In the genomic region with DNA sequence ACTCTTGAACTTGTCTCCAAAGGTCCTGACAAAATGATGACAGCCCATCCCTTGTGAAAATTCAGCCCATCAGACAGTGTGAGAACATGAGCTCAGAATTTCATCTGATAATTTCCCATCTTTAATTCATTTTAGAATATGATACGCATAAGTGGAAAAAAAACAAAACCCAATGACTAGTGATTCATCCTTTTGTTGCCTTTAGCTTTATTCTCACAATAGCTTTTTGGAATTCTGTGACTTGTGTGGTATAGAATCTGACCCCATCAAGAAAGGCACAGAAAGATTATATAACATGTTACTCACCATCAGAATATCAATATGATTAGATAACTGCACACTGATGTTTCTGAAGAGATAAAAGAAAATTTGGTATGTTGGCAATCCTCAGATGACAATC, we compare ENCODE assay signal across 23 cellular contexts.
"Had no signal": no experiment of that assay in that cellular context is flagged by ENCODE, and none has a peak within 500 bp of the region (broad histone marks: within the 10 kb centered on the region; RNA-seq: fewer than 3 reads in every experiment).

No MANE protein-coding gene starts in this region.

- H3K4me1 Mint-ChIP-seq: nephron progenitor cell had no signal

- ATAC-seq: activated CD4-positive, CD25-positive, alpha-beta regulatory T cell treated with anti-CD3 and anti-CD28 coated beads, Interleukin-2, amount 50 U/mL, for 24 hours; activated CD8-positive, alpha-beta memory T cell treated with anti-CD3 and anti-CD28 coated beads, Interleukin-2, amount 10 ng/mL, durations not matched to agents 7 days and 5 days; activated CD8-positive, alpha-beta T cell treated with anti-CD3 and anti-CD28 coated beads for 36 hours; heart left ventricle; left cardiac atrium; right cardiac atrium; stimulated activated memory B cell treated with anti-CD40 and anti-IgM and Interleukin-4, amounts not matched to agents 10 μg/mL and 1 μg/mL and 100 μg/mL, for 72 hours had no signal

- H3K36me3 ChIP-seq: heart left ventricle, stomach, uterus had no signal

- H3K4me1 ChIP-seq: heart left ventricle, parathyroid adenoma, stomach, uterus had no signal

- H3K4me3 ChIP-seq: heart left ventricle, skin epidermis, stomach, uterus had no signal

- H3K9me3 ChIP-seq: heart left ventricle, stomach, uterus had no signal

- H3K36me3 Mint-ChIP-seq: activated CD8-positive, alpha-beta memory T cell treated with anti-CD3 and anti-CD28 coated beads, Interleukin-2, amount 10 ng/mL, durations not matched to agents 7 days and 5 days; activated naive CD4-positive, alpha-beta T cell treated with anti-CD3 and anti-CD28 coated beads, Interleukin-2, amount 10 ng/mL, durations not matched to agents 7 days and 5 days; brain; stimulated activated memory B cell treated with anti-CD40 and anti-IgM and Interleukin-4, amounts not matched to agents 10 μg/mL and 1 μg/mL and 100 μg/mL, for 72 hours had no signal

- H3K4me3 Mint-ChIP-seq: activated CD4-positive, alpha-beta T cell treated with anti-CD3 and anti-CD28 coated beads, Interleukin-2, amount 10 ng/mL, durations not matched to agents 7 days and 5 days; activated CD8-positive, alpha-beta memory T cell treated with anti-CD3 and anti-CD28 coated beads, Interleukin-2, amount 10 ng/mL, durations not matched to agents 7 days and 5 days; activated CD8-positive, alpha-beta T cell treated with anti-CD3 and anti-CD28 coated beads for 36 hours; activated naive CD4-positive, alpha-beta T cell treated with anti-CD3 and anti-CD28 coated beads, Interleukin-2, amount 10 ng/mL, durations not matched to agents 7 days and 5 days; brain; dendritic cell treated with granulocyte-macrophage colony-stimulating factor and Interleukin-4, amounts not matched to agents 40 ng/mL and 50 ng/mL, for 4 days; nephron progenitor cell; stimulated activated memory B cell treated with anti-CD40 and anti-IgM and Interleukin-4, amounts not matched to agents 10 μg/mL and 1 μg/mL and 100 μg/mL, for 72 hours had no signal

- H3K9ac ChIP-seq: parathyroid adenoma had no signal

- H3K27ac ChIP-seq: heart left ventricle, parathyroid adenoma, skin epidermis, stomach, uterus, VCaP had no signal

- H3K9me3 Mint-ChIP-seq: activated CD4-positive, alpha-beta T cell treated with anti-CD3 and anti-CD28 coated beads, Interleukin-2, amount 10 ng/mL, durations not matched to agents 7 days and 5 days; activated CD8-positive, alpha-beta T cell treated with anti-CD3 and anti-CD28 coated beads for 36 hours; activated naive CD4-positive, alpha-beta T cell treated with anti-CD3 and anti-CD28 coated beads, Interleukin-2, amount 10 ng/mL, durations not matched to agents 7 days and 5 days; brain; dendritic cell treated with granulocyte-macrophage colony-stimulating factor and Interleukin-4, amounts not matched to agents 40 ng/mL and 50 ng/mL, for 4 days; nephron progenitor cell; stimulated activated memory B cell treated with anti-CD40 and anti-IgM and Interleukin-4, amounts not matched to agents 10 μg/mL and 1 μg/mL and 100 μg/mL, for 72 hours had no signal

- H2AFZ ChIP-seq: parathyroid adenoma had no signal

- H3K27ac Mint-ChIP-seq: activated CD4-positive, alpha-beta T cell treated with anti-CD3 and anti-CD28 coated beads, Interleukin-2, amount 10 ng/mL, durations not matched to agents 7 days and 5 days; activated CD8-positive, alpha-beta memory T cell treated with anti-CD3 and anti-CD28 coated beads, Interleukin-2, amount 10 ng/mL, durations not matched to agents 7 days and 5 days; activated CD8-positive, alpha-beta T cell treated with anti-CD3 and anti-CD28 coated beads for 36 hours; activated naive CD4-positive, alpha-beta T cell treated with anti-CD3 and anti-CD28 coated beads, Interleukin-2, amount 10 ng/mL, durations not matched to agents 7 days and 5 days; brain; dendritic cell treated with granulocyte-macrophage colony-stimulating factor and Interleukin-4, amounts not matched to agents 40 ng/mL and 50 ng/mL, for 4 days; nephron progenitor cell; stimulated activated memory B cell treated with anti-CD40 and anti-IgM and Interleukin-4, amounts not matched to agents 10 μg/mL and 1 μg/mL and 100 μg/mL, for 72 hours had no signal

- H3K79me2 ChIP-seq: parathyroid adenoma had no signal

- H3K27me3 Mint-ChIP-seq: brain had no signal

- DNase-seq: activated CD4-positive, alpha-beta T cell treated with anti-CD3 and anti-CD28 coated beads, Interleukin-2, amount 10 ng/mL, durations not matched to agents 7 days and 5 days; activated CD8-positive, alpha-beta memory T cell treated with anti-CD3 and anti-CD28 coated beads, Interleukin-2, amount 10 ng/mL, durations not matched to agents 7 days and 5 days; activated CD8-positive, alpha-beta T cell treated with anti-CD3 and anti-CD28 coated beads for 36 hours; activated effector memory CD4-positive, alpha-beta T cell treated with anti-CD3 and anti-CD28 coated beads, Interleukin-2, amount 50 U/mL, for 16 hours; activated naive CD4-positive, alpha-beta T cell treated with anti-CD3 and anti-CD28 coated beads, Interleukin-2, amount 10 ng/mL, durations not matched to agents 7 days and 5 days; activated T-cell treated with anti-CD3 and anti-CD28 coated beads for 4 hours; effector CD4-positive, alpha-beta T cell; heart left ventricle; islet precursor cell; left cardiac atrium; mesenchymal stem cell; nephron progenitor cell; right cardiac atrium; stimulated activated CD4-positive, alpha-beta T cell treated with anti-CD3 and anti-CD28 coated beads, Interleukin-2, amount 100 ng/mL, for 24 hours; stomach; uterus had no signal

- H3K27me3 ChIP-seq: uterus had no signal
